In genomic region chrX:56762707-56763555, GRCh38 we compare ENCODE assay signal across 11 cellular contexts. TPM values are rescaled to one million over a fixed set of nuclear protein-coding genes. Genes with fewer than 3 reads are reported as not detected.
DNase-seq lines count a peak whose midpoint lies in the region; ATAC-seq, FAIRE-seq and TF ChIP-seq lines count a peak whose summit lies in the region.
"Had no signal": no experiment of that assay in that cellular context is flagged by ENCODE, and none has a peak within 500 bp of the region (broad histone marks: within the 10 kb centered on the region; RNA-seq: fewer than 3 reads in every experiment).

No MANE protein-coding gene starts in this region.

- TF ChIP-seq POLR2A in HepG2 (IDR thresholded peaks at IDR 0.05; ENCODE audit: insufficient read depth in 1 of 2, low read depth in 2 of 2, low read length in 2 of 2) (no peak), uterus (IDR thresholded peaks at IDR 0.05) (no peak)

- H3K27me3 ChIP-seq in liver (ENCODE audit: control insufficient read depth in 4 of 4, insufficient read depth in 4 of 4, low read length in 3 of 4), result no peaks in the 10 kb centered on the region
- H3K27me3 ChIP-seq in HepG2 (ENCODE audit: control insufficient read depth in 1 of 2, insufficient read depth in 2 of 2, low read length in 2 of 2), result no peaks in the 10 kb centered on the region
- H3K27me3 ChIP-seq in uterus, result no peaks in the 10 kb centered on the region
- no peaks in the 10 kb centered on the region for H3K27me3 ChIP-seq in mesendoderm (ENCODE audit: insufficient read depth, low read length, poor library complexity)
- H3K27me3 ChIP-seq: BE2C, neutrophil had no signal

- no peak for TF ChIP-seq RAD21 in liver (IDR thresholded peaks at IDR 0.05)
- TF ChIP-seq RAD21 in HepG2 (CRISPR knock-in tag; IDR thresholded peaks at IDR 0.05), result no peak

- no peak overlapping the region for H2BK15ac ChIP-seq in mesendoderm (replicated peaks; ENCODE audit: low read depth)

- H4K20me1 ChIP-seq in HepG2 (ENCODE audit: insufficient read depth, low read length), result no peaks in the 10 kb centered on the region

- no peak overlapping the region for H2AFZ ChIP-seq in HepG2 (ENCODE audit: low read length)

- H3K27ac Mint-ChIP-seq in T-cell, result peak overlapping the region; percentile 91 to 96
- H3K27ac Mint-ChIP-seq in glutamatergic neuron (ENCODE audit: unreplicated experiment), result peak overlapping the region; percentile 24

- H3K4me1 ChIP-seq in liver (ENCODE audit: control insufficient read depth in 4 of 4, insufficient read depth in 4 of 4, low read length in 3 of 4), result peaks cover 0 to 54% (median 38%) of the 10 kb centered on the region in 4 donors
- H3K4me1 ChIP-seq in HepG2 (ENCODE audit: insufficient read depth, low read length), result peaks cover 9% of the 10 kb centered on the region
- no peaks in the 10 kb centered on the region for H3K4me1 ChIP-seq in uterus
- H3K4me1 ChIP-seq in mesendoderm (ENCODE audit: control insufficient read depth, low read depth, low read length), result no peaks in the 10 kb centered on the region
- H3K4me1 ChIP-seq: BE2C had no signal

- H2BK5ac ChIP-seq in mesendoderm (ENCODE audit: low read length), result no peak overlapping the region

- BruUV-seq in HepG2 (replicated peaks; lab: Mats Ljungman, UMichigan), result no TSS peak

- 73% methylated on average over 6 of the region's 6 CpGs for WGBS in liver
- 40% methylated on average over 1 of the region's 6 CpGs for WGBS in HepG2 (ENCODE audit: low lambda C conversion rate)
- no CpG with 5 or more reads among the region's 6 CpGs for WGBS in mesendoderm (ENCODE audit: extremely low coverage, insufficient coverage, low lambda C conversion rate)

- intact Hi-C loops in HepG2 (cut with micrococcal nuclease; ENCODE audit: unreplicated experiment) (loop anchor here (10.0 kb wide), 1 partner anchor 392 kb away; no protein-coding TSS in a partner anchor), uterus (cut with DNase I; ENCODE audit: low total_unique reads) (no loop called here)

- H2AK5ac ChIP-seq in mesendoderm (ENCODE audit: low read length), result no peak overlapping the region

- no peak overlapping the region for H3K56ac ChIP-seq in mesendoderm (ENCODE audit: low read length)

- in situ Hi-C loops in HepG2 (cut with HindIII; ENCODE audit: extremely low pct_ligation_motif_present, low pct_unique_long_range_greater_than_20kb), result no loop called here

- TF ChIP-seq EP300 in HepG2 (IDR thresholded peaks at IDR 0.05; ENCODE audit: low read depth in 2 of 2, low read length in 2 of 2) (no peak), HepG2 (CRISPR knock-in tag; IDR thresholded peaks at IDR 0.05; ENCODE audit: borderline replicate concordance) (no peak)

- no peak overlapping the region for H3K4me3 ChIP-seq in liver (ENCODE audit: low read depth in 1 of 3, low read length in 3 of 3)
- no peak overlapping the region for H3K4me3 ChIP-seq in HepG2 (replicated peaks in 1 of 3; ENCODE audit: insufficient read depth in 1 of 3, low read depth in 2 of 3, low read length in 3 of 3)
- no peak overlapping the region for H3K4me3 ChIP-seq in uterus
- H3K4me3 ChIP-seq in mesendoderm (ENCODE audit: low read length), result no peak overlapping the region

- DNase-seq in HepG2 (ENCODE audit: low spot score), result no peak
- DNase-seq in T-cell, result no peak
- DNase-seq in glutamatergic neuron, result no peak
- DNase-seq in uterus, result no peak
- no peak for DNase-seq in activated effector memory CD4-positive, alpha-beta T cell treated with Interleukin-2 at 50 U/mL for 16 hours
- DNase-seq in mesendoderm, result no peak
- DNase-seq in DMS79 treated with DMSO at 0.1 percent for 48 hours (lab: John Stamatoyannopoulos, UW), result no peak
- DNase-seq: BE2C had no signal

- POLR2A ChIA-PET in HepG2 (lab: Yijun Ruan, JAX) (no interaction called here), T-cell (lab: Charles Lee) (no interaction called here)

- H3K27ac ChIP-seq in liver (ENCODE audit: low read depth in 1 of 2, low read length in 2 of 2) (peak overlapping the region; percentile 43 to 81), HepG2 (ENCODE audit: extremely low read length, insufficient read depth, low read length) (no peak overlapping the region), uterus (peak overlapping the region; percentile 85 to 89), mesendoderm (ENCODE audit: low read depth, low read length) (no peak overlapping the region)
- H3K27ac ChIP-seq: neutrophil had no signal

- H2BK120ac ChIP-seq in mesendoderm (ENCODE audit: low read depth, low read length), result no peak overlapping the region

- no peaks in the 10 kb centered on the region for H3K36me3 Mint-ChIP-seq in T-cell
- peaks cover 8% of the 10 kb centered on the region for H3K36me3 Mint-ChIP-seq in glutamatergic neuron (ENCODE audit: unreplicated experiment)

- peaks cover 59 to 70% (median 60%) of the 10 kb centered on the region in 3 donors for H3K4me1 Mint-ChIP-seq in T-cell
- peaks cover 23% of the 10 kb centered on the region for H3K4me1 Mint-ChIP-seq in glutamatergic neuron (ENCODE audit: low read depth, unreplicated experiment)

- no peak overlapping the region for H3K23ac ChIP-seq in mesendoderm (ENCODE audit: low read length)

- H3K18ac ChIP-seq in mesendoderm (ENCODE audit: low read length), result no peak overlapping the region

- H3K4me2 ChIP-seq in HepG2 (ENCODE audit: low read depth, low read length) (no peak overlapping the region), mesendoderm (ENCODE audit: low read length) (no peak overlapping the region)

- H3K79me2 ChIP-seq in HepG2 (ENCODE audit: insufficient read depth, low read length), result no peaks in the 10 kb centered on the region
- no peaks in the 10 kb centered on the region for H3K79me2 ChIP-seq in mesendoderm (ENCODE audit: control insufficient read depth, insufficient read depth, low read length)

- no peaks in the 10 kb centered on the region for H3K27me3 Mint-ChIP-seq in T-cell
- peaks cover 13% of the 10 kb centered on the region for H3K27me3 Mint-ChIP-seq in glutamatergic neuron (ENCODE audit: unreplicated experiment)

- H3K4me3 Mint-ChIP-seq in T-cell (peak overlapping the region; percentile 65 to 92 (median 88)), glutamatergic neuron (ENCODE audit: unreplicated experiment) (no peak overlapping the region)

- H4K5ac ChIP-seq in mesendoderm (ENCODE audit: low read length), result no peak overlapping the region

- H3K9me3 ChIP-seq in liver (ENCODE audit: control insufficient read depth in 4 of 4, low read length in 3 of 4) (no peaks in the 10 kb centered on the region), HepG2 (ENCODE audit: low read length) (no peaks in the 10 kb centered on the region), uterus (no peaks in the 10 kb centered on the region)
- H3K9me3 ChIP-seq: BE2C, neutrophil had no signal

- H3K4ac ChIP-seq in mesendoderm (ENCODE audit: low read depth, low read length), result no peak overlapping the region

- no peak overlapping the region for H4K8ac ChIP-seq in mesendoderm (ENCODE audit: low read depth, low read length)

- no peaks in the 10 kb centered on the region for H3K79me1 ChIP-seq in mesendoderm (ENCODE audit: low read length)

- no peaks in the 10 kb centered on the region for H3K9me3 Mint-ChIP-seq in T-cell
- peaks cover 6% of the 10 kb centered on the region for H3K9me3 Mint-ChIP-seq in glutamatergic neuron (ENCODE audit: unreplicated experiment)

- ATAC-seq in HepG2 (no peak), T-cell (replicated peaks in 1 of 4) (no peak)

- H3K9ac ChIP-seq in liver (ENCODE audit: low read depth in 1 of 2, low read length in 2 of 2), result no peak overlapping the region
- H3K9ac ChIP-seq in HepG2 (ENCODE audit: insufficient read depth, low read depth, low read length), result no peak overlapping the region
- no peak overlapping the region for H3K9ac ChIP-seq in mesendoderm (ENCODE audit: low read length)

- H3K36me3 ChIP-seq in liver (ENCODE audit: control insufficient read depth in 4 of 4, insufficient read depth in 3 of 4, low read depth in 1 of 4, low read length in 3 of 4), result peaks cover 0 to 2% (median 0%) of the 10 kb centered on the region in 4 donors
- H3K36me3 ChIP-seq in HepG2 (replicated peaks in 1 of 2; ENCODE audit: control insufficient read depth in 1 of 2, insufficient read depth in 2 of 2, low read length in 2 of 2), result no peaks in the 10 kb centered on the region
- no peaks in the 10 kb centered on the region for H3K36me3 ChIP-seq in uterus
- H3K36me3 ChIP-seq in mesendoderm (ENCODE audit: control insufficient read depth, insufficient read depth, low read length), result no peaks in the 10 kb centered on the region
- H3K36me3 ChIP-seq: BE2C, neutrophil had no signal

- CTCF ChIA-PET in HepG2 (lab: Yijun Ruan, JAX; ENCODE audit: low intra/inter-chr PET ratio, low total read pairs), result no interaction called here
- CTCF ChIA-PET in T-cell (lab: Charles Lee), result interaction anchor here in 1 of 2 donors (1.2 kb wide), 1 partner anchor 217 kb away, joined by 3 read pairs; no protein-coding TSS in a partner anchor

- FAIRE-seq in HepG2 (lab: Jason Lieb, UNC), result no peak
- FAIRE-seq: endometrium had no signal

- TF ChIP-seq CTCF in liver (IDR thresholded peaks at IDR 0.05; ENCODE audit: low read depth, low read length, missing input control), result no peak
- no peak for TF ChIP-seq CTCF in HepG2 (CRISPR knock-in tag; IDR thresholded peaks at IDR 0.05)
- TF ChIP-seq CTCF in glutamatergic neuron (IDR thresholded peaks at IDR 0.05; ENCODE audit: partially characterized antibody, unreplicated experiment), result no peak
- TF ChIP-seq CTCF in uterus (IDR thresholded peaks at IDR 0.05), result no peak

RNA-seq across cellular contexts. Expression of gene NBDY, which starts 33.9 kb away (rescaled TPM):
- total RNA-seq in liver, result 1 to 10 TPM in 1 of 2 donors, under 1 TPM in 1; 0.84 to 3.5 TPM
- 10 to 100 TPM in 1 of 2 donors, 1 to 10 TPM in 1; 7.0 to 10.4 TPM for polyA plus RNA-seq in liver
- 1.7 and 3.8 TPM in 2 replicates for total RNA-seq in HepG2 (2016; rRNA removed; fragmentation: Illumina TruSeq; extraction: Trizol)
- total RNA-seq in HepG2 (2016; cell fraction: cytosol; rRNA removed; fragmentation: Illumina TruSeq; extraction: Trizol; ENCODE audit: low read depth), result 0.97 and 1.4 TPM in 2 replicates
- 1.4 and 2.5 TPM in 2 replicates for total RNA-seq in HepG2 (2016; cell fraction: insoluble cytoplasmic fraction; rRNA removed; fragmentation: Illumina TruSeq; extraction: Trizol)
- 1.5 and 3.5 TPM in 2 replicates for total RNA-seq in HepG2 (2016; cell fraction: membrane; rRNA removed; fragmentation: Illumina TruSeq; extraction: Trizol)
- total RNA-seq in HepG2 (2016; cell fraction: nucleus; rRNA removed; fragmentation: Illumina TruSeq; extraction: Trizol), result 0.56 and 1.4 TPM in 2 replicates
- polyA plus RNA-seq in HepG2 (2011; rRNA removed), result 1.4 TPM in 2 replicates
- 1.2 and 1.4 TPM in 2 replicates for polyA plus RNA-seq in HepG2 (2011; cell fraction: cytosol; rRNA removed)
- 0.37 and 0.74 TPM in 2 replicates for polyA plus RNA-seq in HepG2 (2011; cell fraction: nucleus; rRNA removed)
- polyA plus RNA-seq in HepG2 (2012), result 2.5 and 2.6 TPM in 2 replicates
- 1.6 and 2.1 TPM in 2 replicates for polyA plus RNA-seq in HepG2 (2016; cell fraction: cytosol; fragmentation: Illumina TruSeq; extraction: Trizol; ENCODE audit: low read depth)
- polyA plus RNA-seq in HepG2 (2016; cell fraction: insoluble cytoplasmic fraction; fragmentation: Illumina TruSeq; extraction: Trizol; ENCODE audit: low read depth), result 5.6 and 6.3 TPM in 2 replicates
- polyA plus RNA-seq in HepG2 (2016; cell fraction: membrane; fragmentation: Illumina TruSeq; extraction: Trizol; ENCODE audit: low read depth), result 2.5 and 2.8 TPM in 2 replicates
- polyA plus RNA-seq in HepG2 (2016; cell fraction: nucleus; fragmentation: Illumina TruSeq; extraction: Trizol; ENCODE audit: insufficient read depth, low read depth), result 3.0 and 5.4 TPM in 2 replicates
- 0.46 and 20.4 TPM in 2 replicates for polyA minus RNA-seq in HepG2 (2011; rRNA and poly(A)+ RNA removed; ENCODE audit: low replicate concordance)
- 1.4 and 1.6 TPM in 2 replicates for polyA minus RNA-seq in HepG2 (2011; cell fraction: cytosol; rRNA and poly(A)+ RNA removed)
- 1.0 and 2.1 TPM in 2 replicates for polyA minus RNA-seq in HepG2 (2011; cell fraction: nucleus; rRNA and poly(A)+ RNA removed)
- 10 to 100 TPM; 28.6 to 39.9 (median 33.8) TPM for total RNA-seq in T-cell
- 53.6 TPM for total RNA-seq in glutamatergic neuron (ENCODE audit: unreplicated experiment)
- 10 to 100 TPM in 2 of 4 donors, 1 to 10 TPM in 1, under 1 TPM in 1; 0.51 to 40.4 (median 13.3) TPM for total RNA-seq in uterus
- 92.6 TPM for polyA plus RNA-seq in mesendoderm (2013, experiment 1 of 2)
- polyA plus RNA-seq in mesendoderm (2013, experiment 2 of 2), result 90.5 TPM

Comparison
In these comparisons a context has a peak if more than half of its experiments do, and no peak if none do; other contexts are left out.
1. H3K27ac ChIP-seq: peak in liver (2 of 2) and uterus (2 of 2); none in HepG2 (single experiment) and mesendoderm (single experiment).